20 cellular contexts compared by ENCODE assay signal in genomic region chr18:32582455-32582854, GRCh38.
A peak's percentile ranks its signal among the peaks of the same experiment; 100 is the strongest.
DNase-seq lines count a peak whose midpoint lies in the region; ATAC-seq and TF ChIP-seq lines count a peak whose summit lies in the region.
"Had no signal": no experiment of that assay in that cellular context is flagged by ENCODE, and none has a peak within 500 bp of the region (broad histone marks: within the 10 kb centered on the region; RNA-seq: fewer than 3 reads in every experiment).

No MANE protein-coding gene starts in this region.

- intact Hi-C loops in thyroid gland (cut with DNase I) (no loop called here), lower leg skin (cut with DNase I; ENCODE audit: low total_unique reads) (no loop called here)

- no peak overlapping the region for H3K27ac ChIP-seq in thyroid gland
- H3K27ac ChIP-seq: BLaER1, HL-60, RWPE1 had no signal

- H3K4me3 ChIP-seq in epithelial cell of esophagus (ENCODE audit: low read length): no peak overlapping the region
- H3K4me3 ChIP-seq in thyroid gland (replicated peaks in 1 of 3): no peak overlapping the region
- H3K4me3 ChIP-seq in lower leg skin (ENCODE audit: low read depth, poor library complexity, severe bottlenecking): no peak overlapping the region
- H3K4me3 ChIP-seq: BLaER1 had no signal

- H3K4me1 ChIP-seq in thyroid gland: peaks cover 3 to 4% of the 10 kb centered on the region in 2 donors

- no peaks in the 10 kb centered on the region for H3K27me3 ChIP-seq in thyroid gland
- H3K27me3 ChIP-seq: BLaER1 had no signal

- DNase-seq in RPMI7951 (ENCODE audit: low read depth) (peak; percentile 2), epithelial cell of esophagus (ENCODE audit: low read depth) (peak; percentile 2), kidney tubule cell (ENCODE audit: low spot score) (peak; percentile 80), thyroid gland (peak; percentile 3 to 5), lower leg skin (ENCODE audit: low spot score in 2 of 2) (no peak), NCI-H226 (no peak)
- DNase-seq: CD4-positive, alpha-beta memory T cell; DMS79; H7; HFFc6; NCI-H1417 treated with DMSO at 0.1 percent for 48 hours; NCI-H187 treated with DMSO at 0.1 percent for 48 hours; NCI-H345; NCI-H526; PC-3; SIG-M5 had no signal

- TF ChIP-seq POLR2A in thyroid gland (IDR thresholded peaks at IDR 0.05) (no peak), lower leg skin (IDR thresholded peaks at IDR 0.05) (no peak)

- TF ChIP-seq CTCF in epithelial cell of esophagus (IDR thresholded peaks at IDR 0.05; ENCODE audit: insufficient read depth, low read depth, low read length, missing control alignments) (no peak), thyroid gland (IDR thresholded peaks at IDR 0.05) (no peak), lower leg skin (IDR thresholded peaks at IDR 0.05) (no peak)

- no peaks in the 10 kb centered on the region for H3K36me3 ChIP-seq in thyroid gland
- H3K36me3 ChIP-seq: BLaER1 had no signal

- 15 to 18% methylated on average over 3 of the region's 3 CpGs for WGBS in thyroid gland, 2 donors
- 69 to 72% methylated on average over 3 of the region's 3 CpGs for WGBS in lower leg skin, 2 donors

- no peaks in the 10 kb centered on the region for H3K9me3 ChIP-seq in thyroid gland

- ATAC-seq in GM18498 (IDR thresholded peaks at IDR 0.05; ENCODE audit: unreplicated experiment): no peak
- ATAC-seq: PC-3 had no signal

Comparison
In these comparisons a context has a peak if more than half of its experiments do, and no peak if none do; other contexts are left out.
1. DNase-seq: peak in RPMI7951 (single experiment), epithelial cell of esophagus (single experiment), kidney tubule cell (single experiment) and thyroid gland (2 of 2); none in lower leg skin (0 of 2) and NCI-H226 (single experiment).